ENCODE assay signal across 8 cellular contexts in the genomic region with DNA sequence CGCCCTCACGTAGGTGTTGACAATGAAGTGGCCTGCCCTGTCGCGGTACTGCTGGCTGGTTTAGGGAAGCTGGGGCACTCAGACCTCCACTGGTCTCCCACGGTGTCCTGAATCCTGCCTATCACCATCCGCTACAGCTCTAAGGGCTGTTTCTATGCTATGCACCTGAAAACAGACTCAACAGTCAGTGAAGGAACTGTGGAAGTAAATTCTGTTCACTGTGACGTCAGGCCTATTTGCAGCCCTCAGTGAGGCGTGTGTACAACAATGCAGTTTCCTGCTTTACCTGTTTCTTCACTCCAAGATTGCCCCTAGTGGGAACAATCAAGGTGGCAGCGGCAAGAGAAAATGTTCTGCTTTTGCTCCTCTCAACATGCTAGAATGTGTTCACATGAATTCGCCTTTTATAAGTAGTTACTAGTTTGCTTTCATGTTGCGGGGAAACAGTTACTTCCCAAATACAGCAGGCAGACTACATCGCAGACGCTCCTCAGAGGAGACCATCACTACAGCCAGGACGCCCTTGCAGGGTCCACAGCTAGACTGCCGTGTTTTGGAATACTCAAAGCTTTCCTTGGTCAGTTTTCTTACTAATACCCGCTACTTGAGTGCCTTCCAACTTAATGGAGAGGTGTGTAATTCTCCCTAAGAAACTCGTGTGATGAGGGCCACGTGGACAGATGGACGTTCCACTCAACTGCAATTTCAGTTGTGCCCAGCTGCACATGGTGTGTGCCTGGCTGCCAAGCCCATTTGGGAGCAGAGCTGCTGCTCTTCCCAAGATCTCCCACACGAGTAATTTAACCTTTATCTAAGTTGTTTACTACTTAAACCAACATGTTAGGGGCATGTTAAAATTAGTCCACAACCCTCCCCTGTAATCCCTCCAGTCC. TPM values are rescaled to one million over a fixed set of nuclear protein-coding genes. Genes with fewer than 3 reads are reported as not detected.
A peak's percentile ranks its signal among the peaks of the same experiment; 100 is the strongest.
DNase-seq lines count a peak whose midpoint lies in the region; ATAC-seq and TF ChIP-seq lines count a peak whose summit lies in the region.

No MANE protein-coding gene starts in this region.

- peak; percentile 34 for TF ChIP-seq CTCF in kidney epithelial cell (IDR thresholded peaks at IDR 0.05; ENCODE audit: insufficient read depth, low read length, poor library complexity, severe bottlenecking)

- peak overlapping the region; percentile 80 for H3K4me3 Mint-ChIP-seq in T-helper 17 cell

- no peaks in the 10 kb centered on the region for H3K9me3 ChIP-seq in T-helper 17 cell (ENCODE audit: control insufficient read depth, low read length, poor library complexity, severe bottlenecking)

- peaks cover 8% of the 10 kb centered on the region for H3K36me3 Mint-ChIP-seq in T-helper 17 cell (ENCODE audit: low read depth)

- H3K27ac Mint-ChIP-seq in T-helper 17 cell, result peak overlapping the region; percentile 80

- H3K4me1 Mint-ChIP-seq in T-helper 17 cell, result peaks cover 26% of the 10 kb centered on the region

- H3K27me3 Mint-ChIP-seq in T-helper 17 cell, result no peaks in the 10 kb centered on the region

- peak; percentile 14 for ATAC-seq in HG03521 (IDR thresholded peaks at IDR 0.05; ENCODE audit: unreplicated experiment)
- peak; percentile 61 for ATAC-seq in T-helper 17 cell
- no peak for ATAC-seq in HG03439 (IDR thresholded peaks at IDR 0.05; ENCODE audit: unreplicated experiment)
- no peak for ATAC-seq in GM21367 (IDR thresholded peaks at IDR 0.05; ENCODE audit: unreplicated experiment)

- DNase-seq in SHP77 (lab: John Stamatoyannopoulos, UW) (peak; percentile 42 to 63), SHP77 treated with DMSO at 0.1 percent for 48 hours (lab: John Stamatoyannopoulos, UW) (no peak), T-helper 17 cell (no peak), kidney epithelial cell (ENCODE audit: low read depth) (peak; percentile 34), HUDEP-2 (lab: John Stamatoyannopoulos, UW; ENCODE audit: unreplicated experiment in 76 of 76) (no peak)

- H3K36me3 ChIP-seq in kidney epithelial cell (ENCODE audit: control insufficient read depth, insufficient read depth, low read length), result peaks cover 10% of the 10 kb centered on the region

- no peak overlapping the region for H3K4me3 ChIP-seq in kidney epithelial cell (ENCODE audit: low read depth, low read length)

- no peaks in the 10 kb centered on the region for H3K27me3 ChIP-seq in kidney epithelial cell (ENCODE audit: control insufficient read depth, insufficient read depth, low read length)

RNA-seq across cellular contexts. Expression of a gene that starts 25.4 kb away (rescaled TPM):
- total RNA-seq in T-helper 17 cell, result 10 to 100 TPM; 58.3 to 65.7 TPM
- total RNA-seq in kidney epithelial cell, result 37.9 and 40.2 TPM in 2 replicates

RNA-seq across cellular contexts. Expression of a gene that starts 37.0 kb away (rescaled TPM):
- 10 to 100 TPM; 33.4 to 39.9 TPM for total RNA-seq in T-helper 17 cell
- total RNA-seq in kidney epithelial cell, result 32.9 and 36.3 TPM in 2 replicates

RNA-seq across cellular contexts. Expression of a gene that starts 39.3 kb away (rescaled TPM):
- total RNA-seq in T-helper 17 cell (1 to 10 TPM; 4.4 to 5.0 TPM), kidney epithelial cell (4.3 and 5.4 TPM in 2 replicates)

RNA-seq across cellular contexts. Expression of a gene that starts 51.6 kb away (rescaled TPM):
- total RNA-seq in T-helper 17 cell, result 1 to 10 TPM in 1 of 2 donors, under 1 TPM in 1; 0.89 to 2.4 TPM
- 12.0 and 13.8 TPM in 2 replicates for total RNA-seq in kidney epithelial cell

Comparison
In these comparisons a context has a peak if more than half of its experiments do, and no peak if none do; other contexts are left out.
1. DNase-seq: peak in SHP77 (2 of 2) and kidney epithelial cell (single experiment); none in SHP77 treated with DMSO at 0.1 percent for 48 hours (single experiment), T-helper 17 cell (0 of 3) and HUDEP-2 (0 of 76).
2. ATAC-seq: peak in HG03521 (single experiment) and T-helper 17 cell (single experiment); none in HG03439 (single experiment) and GM21367 (single experiment).